ENCODE assay signal across 1 cellular context in genomic region chr14:68977741-68978549, GRCh38.
TF ChIP-seq lines count a peak whose summit lies in the region.

No MANE protein-coding gene starts in this region.

TF ChIP-seq in SK-N-SH, 30 proteins besides CTCF, POLR2A, EP300 and RAD21 (continued from another document):
- 0 out of 2 replicates have a peak, but pooled peaks have one; percentile 10 for TF ChIP-seq FOXM1 (IDR thresholded peaks at IDR 0.05; ENCODE audit: low read depth)
- TF ChIP-seq MEF2A (IDR thresholded peaks at IDR 0.05; ENCODE audit: borderline replicate concordance, low read depth): no peak
- TF ChIP-seq POLR2AphosphoS5 (IDR thresholded peaks at IDR 0.05; ENCODE audit: low read depth, low read length): peak; percentile 36; the same call in 1 of the 2 replicates
- TF ChIP-seq RCOR1 (IDR thresholded peaks at IDR 0.05; ENCODE audit: low read length): 0 out of 2 replicates have a peak, but pooled peaks have one; percentile 1
- peak; percentile 28 for TF ChIP-seq SMC3 (IDR thresholded peaks at IDR 0.05; ENCODE audit: low read depth, low read length)
- no peak for TF ChIP-seq GATA2 (CRISPR knock-in tag; IDR thresholded peaks at IDR 0.05)
- peak; percentile 24 for TF ChIP-seq CHD2 (IDR thresholded peaks at IDR 0.05; ENCODE audit: low read length, partially characterized antibody)
- TF ChIP-seq PBX3 (IDR thresholded peaks at IDR 0.05): 0 out of 2 replicates have a peak, but pooled peaks have one; percentile 2
- no peak; the same call in none of the 2 replicates for TF ChIP-seq NFIC (IDR thresholded peaks at IDR 0.05; ENCODE audit: borderline replicate concordance)
- peak; percentile 79; the same call in 1 of the 2 replicates for TF ChIP-seq RXRA (IDR thresholded peaks at IDR 0.05; ENCODE audit: borderline replicate concordance, low read depth)
- TF ChIP-seq RFX5 (IDR thresholded peaks at IDR 0.05; ENCODE audit: low read length): no peak
- peak; percentile 46; the same call in 1 of the 2 replicates for TF ChIP-seq TCF12 (IDR thresholded peaks at IDR 0.05)
- TF ChIP-seq, protein P1, sequence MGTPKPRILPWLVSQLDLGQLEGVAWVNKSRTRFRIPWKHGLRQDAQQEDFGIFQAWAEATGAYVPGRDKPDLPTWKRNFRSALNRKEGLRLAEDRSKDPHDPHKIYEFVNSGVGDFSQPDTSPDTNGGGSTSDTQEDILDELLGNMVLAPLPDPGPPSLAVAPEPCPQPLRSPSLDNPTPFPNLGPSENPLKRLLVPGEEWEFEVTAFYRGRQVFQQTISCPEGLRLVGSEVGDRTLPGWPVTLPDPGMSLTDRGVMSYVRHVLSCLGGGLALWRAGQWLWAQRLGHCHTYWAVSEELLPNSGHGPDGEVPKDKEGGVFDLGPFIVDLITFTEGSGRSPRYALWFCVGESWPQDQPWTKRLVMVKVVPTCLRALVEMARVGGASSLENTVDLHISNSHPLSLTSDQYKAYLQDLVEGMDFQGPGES (IDR thresholded peaks at IDR 0.05; ENCODE audit: low read depth, low read length): no peak
